7 cellular contexts compared by ENCODE assay signal in genomic region chr17:16772394-16773145, GRCh38.
DNase-seq lines count a peak whose midpoint lies in the region; ATAC-seq, FAIRE-seq and TF ChIP-seq lines count a peak whose summit lies in the region.
"Not testable (repeated sequence)": the region's sequence is repeated elsewhere in the genome, so short reads cannot be mapped to it uniquely, and the experiment has no call there.

No MANE protein-coding gene starts in this region.

- H3K36me3 ChIP-seq in RWPE2 (ENCODE audit: low read depth); astrocyte (ENCODE audit: insufficient read depth, low read length); bronchial epithelial cell (ENCODE audit: control insufficient read depth, insufficient read depth, low read length); left lung; upper lobe of right lung: not testable (repeated sequence)

- H2AFZ ChIP-seq in astrocyte (ENCODE audit: low read depth, low read length): not testable (repeated sequence)

- not testable (repeated sequence) for H3K4me1 ChIP-seq in RWPE2 (ENCODE audit: insufficient read depth, poor library complexity, severe bottlenecking); astrocyte (ENCODE audit: insufficient read depth, low read length); left lung; upper lobe of right lung

- H3K9me3 ChIP-seq in RWPE2 (ENCODE audit: severe bottlenecking); astrocyte (ENCODE audit: insufficient read depth, low read depth, low read length); left lung; upper lobe of right lung: not testable (repeated sequence)

- not testable (repeated sequence) for H3K4me1 Mint-ChIP-seq in astrocyte (ENCODE audit: low read depth, unreplicated experiment)

- H3K4me2 ChIP-seq in astrocyte (ENCODE audit: low read length): not testable (repeated sequence)

- H3K4me3 ChIP-seq in RWPE2 (ENCODE audit: severe bottlenecking); astrocyte (ENCODE audit: insufficient read depth, low read depth, low read length); bronchial epithelial cell (ENCODE audit: low read depth, low read length); left lung; upper lobe of right lung: not testable (repeated sequence)

- DNase-seq in EH (ENCODE audit: low read depth): peak; percentile 6
- not testable (repeated sequence) for DNase-seq in RWPE2 (ENCODE audit: low spot score); left lung; upper lobe of right lung
- DNase-seq in astrocyte (ENCODE audit: low read depth): peak; percentile 45
- DNase-seq in bronchial epithelial cell (ENCODE audit: low read depth): peak; percentile 11
- DNase-seq in epithelial cell of prostate (ENCODE audit: low read depth, low spot score): peak; percentile 1

- not testable (repeated sequence) for H3K27ac ChIP-seq in RWPE2 (ENCODE audit: poor library complexity, severe bottlenecking); astrocyte (ENCODE audit: low read depth, low read length); epithelial cell of prostate; left lung; upper lobe of right lung

- not testable (repeated sequence) for H3K79me2 ChIP-seq in astrocyte (ENCODE audit: insufficient read depth, low read length)

- not testable (repeated sequence) for H3K27me3 Mint-ChIP-seq in astrocyte (ENCODE audit: low read depth, unreplicated experiment)

- not testable (repeated sequence) for H4K20me1 ChIP-seq in astrocyte (ENCODE audit: insufficient read depth, low read length)

- not testable (repeated sequence) for H3K9me3 Mint-ChIP-seq in astrocyte (ENCODE audit: unreplicated experiment)

- not testable (repeated sequence) for H3K4me3 Mint-ChIP-seq in astrocyte (ENCODE audit: unreplicated experiment)

- not testable (repeated sequence) for TF ChIP-seq CTCF in RWPE2 (IDR thresholded peaks at IDR 0.05; ENCODE audit: poor library complexity, severe bottlenecking); astrocyte (IDR thresholded peaks at IDR 0.05; ENCODE audit: insufficient read depth, low read depth, low read length); bronchial epithelial cell (IDR thresholded peaks at IDR 0.05; ENCODE audit: insufficient read depth, low read length, severe bottlenecking); left lung (IDR thresholded peaks at IDR 0.05); upper lobe of right lung (IDR thresholded peaks at IDR 0.05)

- not testable (repeated sequence) for H3K27ac Mint-ChIP-seq in astrocyte (ENCODE audit: unreplicated experiment)

- H3K9ac ChIP-seq in astrocyte (ENCODE audit: low read length): not testable (repeated sequence)

- FAIRE-seq in astrocyte (lab: Jason Lieb, UNC); bronchial epithelial cell (lab: Jason Lieb, UNC): not testable (repeated sequence)

- ATAC-seq in RWPE2 (ENCODE audit: low read depth) (peak; percentile 40; the same call in 1 of the 3 replicates), left lung (peak; percentile 83), upper lobe of right lung (peak; percentile 67)

- not testable (repeated sequence) for H3K27me3 ChIP-seq in RWPE2 (ENCODE audit: insufficient read depth, poor library complexity, severe bottlenecking); astrocyte (ENCODE audit: insufficient read depth, low read length); bronchial epithelial cell (ENCODE audit: control insufficient read depth, insufficient read depth, low read length); left lung; upper lobe of right lung

- H3K36me3 Mint-ChIP-seq in astrocyte (ENCODE audit: low read depth, unreplicated experiment): not testable (repeated sequence)

- intact Hi-C loops in left lung (cut with DNase I); upper lobe of right lung (cut with DNase I): not testable (repeated sequence)
